8 cellular contexts compared by ENCODE assay signal in the genomic region with DNA sequence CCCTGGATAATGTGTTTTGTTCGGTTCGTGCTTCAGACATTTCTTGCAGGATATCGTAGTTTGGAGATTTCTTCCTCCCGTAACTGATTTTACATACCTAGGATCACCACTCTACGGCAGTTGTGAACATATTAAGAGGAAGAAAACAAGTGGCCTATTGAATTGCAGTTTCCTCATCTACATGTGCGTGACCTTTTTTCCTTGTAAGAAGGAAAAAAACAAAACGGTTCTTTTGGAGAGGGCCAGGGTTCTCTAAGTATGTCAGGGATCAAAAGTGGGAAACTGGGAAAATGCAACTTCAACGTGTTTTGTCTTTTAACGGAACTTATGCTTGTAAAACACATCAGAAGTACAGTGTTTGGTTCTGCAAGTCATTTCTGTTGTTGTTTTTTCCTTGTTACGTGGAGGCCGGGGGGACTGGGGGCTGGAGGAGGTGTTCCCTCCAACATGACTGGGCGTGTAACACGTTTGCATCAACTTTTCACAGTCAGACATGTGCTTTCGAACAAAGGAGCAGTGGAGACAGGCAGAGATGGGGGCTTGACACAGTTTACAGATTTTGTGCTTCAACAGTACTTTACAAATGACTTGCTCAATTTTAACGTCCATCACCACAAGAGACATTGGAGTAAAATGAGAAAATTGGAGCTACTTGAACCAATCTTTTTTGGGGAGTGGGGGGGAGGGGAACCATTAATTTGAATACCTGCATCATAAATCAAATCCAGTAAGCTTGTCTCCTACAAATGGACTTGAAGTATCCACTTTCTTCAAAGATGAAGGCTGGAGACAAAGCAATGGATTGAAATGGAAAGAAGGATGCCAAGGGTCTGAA. TPM values are rescaled to one million over a fixed set of nuclear protein-coding genes. Genes with fewer than 3 reads are reported as not detected.
DNase-seq lines count a peak whose midpoint lies in the region; ATAC-seq and TF ChIP-seq lines count a peak whose summit lies in the region.

No MANE protein-coding gene starts in this region.

- CTCF ChIA-PET in AG04450 (lab: Charles Lee): interaction anchor here (0.8 kb wide), 1 partner anchor 97 kb away, joined by 3 read pairs; no protein-coding TSS in a partner anchor

- no peak for TF ChIP-seq CTCF in AG04450 (IDR thresholded peaks at IDR 0.05; ENCODE audit: low read depth, low read length)
- no peak for TF ChIP-seq CTCF in HFF-Myc (IDR thresholded peaks at IDR 0.05; ENCODE audit: low read depth, low read length, missing control alignments)
- TF ChIP-seq CTCF in VCaP (conservative IDR thresholded peaks at IDR 0.05): no peak
- no peak for TF ChIP-seq CTCF in testis (IDR thresholded peaks at IDR 0.05)

- intact Hi-C loops in testis (cut with DNase I; ENCODE audit: low total_unique reads): no loop called here

- H3K4me1 ChIP-seq in mucosa of stomach (ENCODE audit: control insufficient read depth, insufficient read depth, low read length) (peaks cover 60% of the 10 kb centered on the region), testis (peaks cover 22% of the 10 kb centered on the region)

- peak overlapping the region; percentile 96 for H3K4me3 ChIP-seq in AG04450 (ENCODE audit: low read depth, low read length)
- H3K4me3 ChIP-seq in HFF-Myc (replicated peaks; ENCODE audit: low read depth, low read length): peak overlapping the region; percentile 97
- H3K4me3 ChIP-seq in mucosa of stomach (ENCODE audit: low read length): peak overlapping the region; percentile 99
- H3K4me3 ChIP-seq in testis: peak overlapping the region; percentile 70 to 96

- TF ChIP-seq POLR2A in testis (IDR thresholded peaks at IDR 0.05): no peak

- POLR2A ChIA-PET in AG04450 (lab: Yijun Ruan, JAX): no interaction called here

- H3K9ac ChIP-seq in mucosa of stomach (ENCODE audit: low read length): peak overlapping the region; percentile 100

- no peak for DNase-seq in AG04450 (ENCODE audit: low read depth, low spot score)
- DNase-seq in HFF-Myc (ENCODE audit: extremely low read depth, low read depth): peak; percentile 64
- peak; percentile 43 to 84 for DNase-seq in dermis microvascular lymphatic vessel endothelial cell (ENCODE audit: low read depth in 2 of 2)
- no peak for DNase-seq in testis
- DNase-seq in NCI-H69 (lab: John Stamatoyannopoulos, UW): no peak

- H3K27ac ChIP-seq in AG04450 (ENCODE audit: low read depth, low read length) (no peak overlapping the region), VCaP (peak overlapping the region; percentile 100), testis (peak overlapping the region in 1 of 2 donors; percentile 100)

- H3K27me3 ChIP-seq in AG04450 (ENCODE audit: control insufficient read depth, insufficient read depth, low read length): no peaks in the 10 kb centered on the region
- H3K27me3 ChIP-seq in mucosa of stomach (ENCODE audit: control insufficient read depth, insufficient read depth, low read length): no peaks in the 10 kb centered on the region
- no peaks in the 10 kb centered on the region for H3K27me3 ChIP-seq in testis

- H3K36me3 ChIP-seq in mucosa of stomach (ENCODE audit: control insufficient read depth, insufficient read depth, low read length) (peaks cover 5% of the 10 kb centered on the region), testis (ENCODE audit: low read depth, missing control alignments) (no peaks in the 10 kb centered on the region)

- WGBS in testis, 2 donors: 23 to 35% methylated on average over 15 of the region's 15 CpGs

- H3K9me3 ChIP-seq in AG04450 (ENCODE audit: control insufficient read depth, insufficient read depth, low read length) (no peaks in the 10 kb centered on the region; the same call in 1 of the 2 replicates), mucosa of stomach (ENCODE audit: control insufficient read depth, low read length) (no peaks in the 10 kb centered on the region), testis (no peaks in the 10 kb centered on the region)

- no peak for ATAC-seq in GM19467 (IDR thresholded peaks at IDR 0.05; ENCODE audit: unreplicated experiment)

RNA-seq across cellular contexts. Expression of a gene that starts 3.8 kb away (rescaled TPM):
- polyA plus RNA-seq in AG04450 (2011; rRNA removed) (4.9 and 7.3 TPM in 2 replicates), testis (ENCODE audit: insufficient read depth, low read depth, low replicate concordance) (25.4 TPM)
- 12.7 and 15.9 TPM in 2 replicates for polyA minus RNA-seq in AG04450 (2011; rRNA and poly(A)+ RNA removed)
- total RNA-seq in dermis microvascular lymphatic vessel endothelial cell (7.8 and 8.6 TPM in 2 replicates), testis (10 to 100 TPM; 45.2 to 47.3 TPM)

RNA-seq across cellular contexts. Expression of a gene that starts 20.9 kb away (rescaled TPM):
- polyA plus RNA-seq in AG04450 (2011; rRNA removed) (142 and 165 TPM in 2 replicates), testis (ENCODE audit: insufficient read depth, low read depth, low replicate concordance) (185 TPM)
- 62.8 and 63.5 TPM in 2 replicates for polyA minus RNA-seq in AG04450 (2011; rRNA and poly(A)+ RNA removed)
- total RNA-seq in dermis microvascular lymphatic vessel endothelial cell (139 and 164 TPM in 2 replicates), testis (100 to 1,000 TPM; 105 to 124 TPM)

Comparison
In these comparisons a context has a peak if more than half of its experiments do, and no peak if none do; other contexts are left out.
1. DNase-seq: peak in HFF-Myc (single experiment) and dermis microvascular lymphatic vessel endothelial cell (2 of 2); none in AG04450 (single experiment), testis (single experiment) and NCI-H69 (single experiment).
2. Peak in every context shown above with its lines, with median percentiles within 50 percentile points of each other: H3K4me3 ChIP-seq.